In genomic region chr15:75723171-75723846, GRCh38 we compare ENCODE assay signal across 11 cellular contexts. TPM values are rescaled to one million over a fixed set of nuclear protein-coding genes. Genes with fewer than 3 reads are reported as not detected.
A peak's percentile ranks its signal among the peaks of the same experiment; 100 is the strongest.
DNase-seq lines count a peak whose midpoint lies in the region; ATAC-seq and TF ChIP-seq lines count a peak whose summit lies in the region.
"Had no signal": no experiment of that assay in that cellular context is flagged by ENCODE, and none has a peak within 500 bp of the region (broad histone marks: within the 10 kb centered on the region; RNA-seq: fewer than 3 reads in every experiment).

No MANE protein-coding gene starts in this region.

- peak; percentile 2 for ATAC-seq in esophagus mucosa
- ATAC-seq in HG03439 (IDR thresholded peaks at IDR 0.05; ENCODE audit: unreplicated experiment): no peak

- H3K36me3 Mint-ChIP-seq in CD14-positive monocyte (no peaks in the 10 kb centered on the region), neural progenitor cell (no peaks in the 10 kb centered on the region)

- no peak overlapping the region for H3K27ac ChIP-seq in neural progenitor cell
- H3K27ac ChIP-seq in WERI-Rb-1: no peak overlapping the region
- H3K27ac ChIP-seq: vagina had no signal

- H3K9me3 ChIP-seq in neural progenitor cell (ENCODE audit: low read depth): no peaks in the 10 kb centered on the region
- no peaks in the 10 kb centered on the region for H3K9me3 ChIP-seq in WERI-Rb-1 (ENCODE audit: severe bottlenecking)
- H3K9me3 ChIP-seq: vagina had no signal

- intact Hi-C loops in CD14-positive monocyte (cut with micrococcal nuclease): loop anchor here in 1 of 2 donors (5.0 kb wide), 1 partner anchor 36 kb away; no protein-coding TSS in a partner anchor

- H2AFZ ChIP-seq in neural progenitor cell (replicated peaks): no peak overlapping the region

- DNase-seq in CD14-positive monocyte (ENCODE audit: low spot score) (no peak), NCI-H2029 treated with DMSO at 0.1 percent for 48 hours (lab: John Stamatoyannopoulos, UW) (peak; percentile 58), neural progenitor cell (ENCODE audit: low spot score) (no peak), anterior cingulate cortex (lab: John Stamatoyannopoulos, UW) (no peak), WERI-Rb-1 (no peak), D341Med (ENCODE audit: low spot score) (no peak)

- no peak for TF ChIP-seq CTCF in CD14-positive monocyte (IDR thresholded peaks at IDR 0.05)
- TF ChIP-seq CTCF in neural progenitor cell (IDR thresholded peaks at IDR 0.05): no peak
- no peak for TF ChIP-seq CTCF in WERI-Rb-1 (IDR thresholded peaks at IDR 0.05; ENCODE audit: low read depth, low read length)

- H3K4me3 Mint-ChIP-seq in CD14-positive monocyte (no peak overlapping the region), neural progenitor cell (no peak overlapping the region)
- H3K4me3 Mint-ChIP-seq: activated naive CD8-positive, alpha-beta T cell had no signal

- H3K4me2 ChIP-seq in neural progenitor cell: no peak overlapping the region

- H3K4me1 Mint-ChIP-seq in CD14-positive monocyte (peaks cover 17% of the 10 kb centered on the region), neural progenitor cell (peaks cover 27% of the 10 kb centered on the region)

- no peaks in the 10 kb centered on the region for H4K20me1 ChIP-seq in neural progenitor cell (ENCODE audit: low read depth)

- peaks cover 0 to 3% (median 0%) of the 10 kb centered on the region in 7 donors for H3K9me3 Mint-ChIP-seq in CD14-positive monocyte
- no peaks in the 10 kb centered on the region for H3K9me3 Mint-ChIP-seq in neural progenitor cell

- H3K27me3 Mint-ChIP-seq in CD14-positive monocyte (ENCODE audit: low read depth in 3 of 3) (peaks cover 13 to 30% (median 18%) of the 10 kb centered on the region in 3 donors), neural progenitor cell (ENCODE audit: insufficient read depth, low read depth) (peaks cover 12% of the 10 kb centered on the region)

- H3K36me3 ChIP-seq in neural progenitor cell: no peaks in the 10 kb centered on the region
- no peaks in the 10 kb centered on the region for H3K36me3 ChIP-seq in WERI-Rb-1
- H3K36me3 ChIP-seq: vagina had no signal

- no peak overlapping the region for H3K9ac ChIP-seq in neural progenitor cell

- H3K79me2 ChIP-seq in neural progenitor cell (ENCODE audit: low read depth): no peaks in the 10 kb centered on the region

- H3K4me3 ChIP-seq in neural progenitor cell (no peak overlapping the region), WERI-Rb-1 (ENCODE audit: low read depth, low read length) (no peak overlapping the region)
- H3K4me3 ChIP-seq: lung, vagina had no signal

- H3K4me1 ChIP-seq in neural progenitor cell: no peaks in the 10 kb centered on the region

- H3K27ac Mint-ChIP-seq in CD14-positive monocyte (peak overlapping the region; percentile 62 to 90 (median 87)), neural progenitor cell (peak overlapping the region; percentile 87)
- H3K27ac Mint-ChIP-seq: activated naive CD8-positive, alpha-beta T cell had no signal

- H3K27me3 ChIP-seq in neural progenitor cell (peaks cover 3% of the 10 kb centered on the region), WERI-Rb-1 (ENCODE audit: insufficient read depth, low read depth, severe bottlenecking) (no peaks in the 10 kb centered on the region)
- H3K27me3 ChIP-seq: vagina had no signal

- H3F3A ChIP-seq in neural progenitor cell (ENCODE audit: low read depth): no peaks in the 10 kb centered on the region

RNA-seq across cellular contexts. Expression of gene CSPG4, which starts 10.7 kb away (rescaled TPM):
- not detected for polyA plus RNA-seq in CD14-positive monocyte
- total RNA-seq in esophagus mucosa (1.9 TPM), neural progenitor cell (ENCODE audit: low replicate concordance) (0.07 and 0.37 TPM in 2 replicates)
